Comparison of ENCODE assay signal across 23 cellular contexts in the genomic region with DNA sequence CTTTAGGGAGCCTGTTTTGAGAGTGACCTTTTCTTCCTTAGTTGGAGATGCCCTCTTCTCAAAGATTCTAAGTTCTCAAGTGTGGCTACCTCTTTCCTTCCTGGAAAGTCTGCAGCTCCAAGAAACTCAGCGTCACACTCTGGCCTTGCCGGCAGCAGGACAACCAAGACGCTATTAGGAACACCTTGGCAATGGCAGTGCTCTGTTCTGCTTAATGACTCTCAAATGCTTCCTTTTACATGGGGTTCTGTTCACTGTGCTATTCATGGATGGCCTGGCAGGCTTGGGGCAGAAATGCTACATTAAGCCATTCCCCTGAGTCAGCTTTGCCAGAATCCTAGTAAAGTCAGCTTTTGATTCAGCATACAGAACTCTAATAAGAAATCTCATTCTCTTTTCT. TPM values are rescaled to one million over a fixed set of nuclear protein-coding genes. Genes with fewer than 3 reads are reported as not detected.
DNase-seq lines count a peak whose midpoint lies in the region; ATAC-seq and TF ChIP-seq lines count a peak whose summit lies in the region.
"Had no signal": no experiment of that assay in that cellular context is flagged by ENCODE, and none has a peak within 500 bp of the region (broad histone marks: within the 10 kb centered on the region; RNA-seq: fewer than 3 reads in every experiment).

No MANE protein-coding gene starts in this region.

- H3K27ac ChIP-seq in cardiac muscle cell (peak overlapping the region; percentile 92), left ventricle myocardium inferior (replicated peaks) (no peak overlapping the region), right lobe of liver (no peak overlapping the region)
- H3K27ac ChIP-seq: C4-2B, KMS-11 had no signal

- ATAC-seq in right lobe of liver, result no peak
- no peak for ATAC-seq in GM21447 (IDR thresholded peaks at IDR 0.05; ENCODE audit: unreplicated experiment)
- ATAC-seq in naive thymus-derived CD8-positive, alpha-beta T cell, result no peak
- ATAC-seq: Panc1 had no signal

- H3K4me3 Mint-ChIP-seq in nephron progenitor cell, result no peak overlapping the region
- no peak overlapping the region for H3K4me3 Mint-ChIP-seq in naive thymus-derived CD8-positive, alpha-beta T cell

- POLR2A ChIA-PET in naive thymus-derived CD8-positive, alpha-beta T cell (lab: Charles Lee), result no interaction called here

- peaks cover 65% of the 10 kb centered on the region for H3K36me3 ChIP-seq in cardiac muscle cell
- H3K36me3 ChIP-seq in left ventricle myocardium inferior, result peaks cover 95% of the 10 kb centered on the region
- H3K36me3 ChIP-seq in right lobe of liver, result peaks cover 0 to 28% (median 6%) of the 10 kb centered on the region in 4 donors

- intact Hi-C loops in left ventricle myocardium inferior (cut with micrococcal nuclease), result no loop called here
- intact Hi-C loops in right lobe of liver (cut with DNase I), result no loop called here

- TF ChIP-seq CTCF in cardiac muscle cell (IDR thresholded peaks at IDR 0.05; ENCODE audit: low read depth, low read length) (no peak), left ventricle myocardium inferior (IDR thresholded peaks at IDR 0.05; ENCODE audit: borderline replicate concordance) (no peak), nephron progenitor cell (IDR thresholded peaks at IDR 0.05) (no peak), right lobe of liver (IDR thresholded peaks at IDR 0.05) (no peak)

- H3K9me3 ChIP-seq in cardiac muscle cell (ENCODE audit: low read depth) (no peaks in the 10 kb centered on the region), left ventricle myocardium inferior (replicated peaks) (no peaks in the 10 kb centered on the region), right lobe of liver (no peaks in the 10 kb centered on the region)

- H3K27me3 ChIP-seq in cardiac muscle cell, result no peaks in the 10 kb centered on the region
- H3K27me3 ChIP-seq in left ventricle myocardium inferior (ENCODE audit: low read depth), result no peaks in the 10 kb centered on the region
- no peaks in the 10 kb centered on the region for H3K27me3 ChIP-seq in right lobe of liver

- 83% methylated on average over 1 of the region's 3 CpGs for WGBS in right lobe of liver (ENCODE audit: insufficient coverage, low coverage, low lambda C conversion rate, missing lambda C conversion rate)

- peak overlapping the region; percentile 26 for H3K27ac Mint-ChIP-seq in nephron progenitor cell
- no peak overlapping the region for H3K27ac Mint-ChIP-seq in naive thymus-derived CD8-positive, alpha-beta T cell

- TF ChIP-seq POLR2A in right lobe of liver (IDR thresholded peaks at IDR 0.05), result no peak

- DNase-seq in cardiac muscle cell (ENCODE audit: low read depth in 1 of 2, low spot score in 1 of 2) (no peak), left ventricle myocardium inferior (no peak), hypothalamus (lab: John Stamatoyannopoulos, UW) (peak in 26 of 51 donors; percentile 5 to 68 (median 38)), nephron progenitor cell (no peak), right lobe of liver (no peak), SKM-1 treated with dmso at 0.1 percent for 144 hours (lab: John Stamatoyannopoulos, UW; ENCODE audit: unreplicated experiment) (no peak)
- DNase-seq in naive thymus-derived CD8-positive, alpha-beta T cell, result no peak
- DNase-seq: AML-193; EL; GF-D8; IMR-90; NCI-H1092 treated with DMSO at 0.1 percent for 48 hours; NCI-H1436 treated with DMSO at 0.1 percent for 48 hours; NCI-H1930; NCI-H510A; NK-92 treated with Interleukin-12 subunit alpha and Interleukin-12 subunit beta, amount 100 ng/mL, for 24 hours; SIG-M5 had no signal

- H3K9me3 Mint-ChIP-seq in nephron progenitor cell, result no peaks in the 10 kb centered on the region
- no peaks in the 10 kb centered on the region for H3K9me3 Mint-ChIP-seq in naive thymus-derived CD8-positive, alpha-beta T cell

- no peaks in the 10 kb centered on the region for H3K4me1 Mint-ChIP-seq in nephron progenitor cell
- peaks cover 0 to 2% (median under 1%) of the 10 kb centered on the region in 4 donors for H3K4me1 Mint-ChIP-seq in naive thymus-derived CD8-positive, alpha-beta T cell

- peaks cover 3% of the 10 kb centered on the region for H3K27me3 Mint-ChIP-seq in nephron progenitor cell (ENCODE audit: low read depth, poor library complexity)
- H3K27me3 Mint-ChIP-seq in naive thymus-derived CD8-positive, alpha-beta T cell, result no peaks in the 10 kb centered on the region

- H3K36me3 Mint-ChIP-seq in nephron progenitor cell (ENCODE audit: low read depth), result peaks cover 69% of the 10 kb centered on the region
- peaks cover 0 to 92% (median 27%) of the 10 kb centered on the region in 3 donors for H3K36me3 Mint-ChIP-seq in naive thymus-derived CD8-positive, alpha-beta T cell

- H3K4me1 ChIP-seq in cardiac muscle cell (ENCODE audit: low read depth), result peaks cover 24% of the 10 kb centered on the region
- peaks cover 22% of the 10 kb centered on the region for H3K4me1 ChIP-seq in left ventricle myocardium inferior
- no peaks in the 10 kb centered on the region for H3K4me1 ChIP-seq in right lobe of liver

- H3K4me3 ChIP-seq in cardiac muscle cell (no peak overlapping the region), left ventricle myocardium inferior (no peak overlapping the region), right lobe of liver (no peak overlapping the region)

RNA-seq across cellular contexts. Expression of gene LARGE2, which starts 25.9 kb away (rescaled TPM):
- total RNA-seq in cardiac muscle cell, result 4.9 and 5.8 TPM in 2 replicates
- polyA plus RNA-seq in cardiac muscle cell, result 4.5 and 9.2 TPM in 2 replicates
- not detected for total RNA-seq in left ventricle myocardium inferior
- total RNA-seq in right lobe of liver, result 1 to 10 TPM in 5 of 6 experiments, under 1 TPM in 1; 0.43 to 3.5 (median 2.4) TPM
- total RNA-seq in naive thymus-derived CD8-positive, alpha-beta T cell, result 1 to 10 TPM; 4.1 to 5.6 TPM
- polyA plus RNA-seq in naive thymus-derived CD8-positive, alpha-beta T cell, result 1 to 10 TPM in 2 of 3 donors, under 1 TPM in 1; 0.71 to 2.0 (median 1.7) TPM
- total RNA-seq: A172, IMR-90 had no signal
- polyA plus RNA-seq: AG04450 had no signal

RNA-seq across cellular contexts. Expression of gene PEX16, which starts 30.7 kb away (rescaled TPM):
- total RNA-seq in cardiac muscle cell (39.9 and 43.0 TPM in 2 replicates), left ventricle myocardium inferior (10.9 TPM), right lobe of liver (10 to 100 TPM; 17.9 to 36.7 (median 32.4) TPM)
- 29.0 and 38.9 TPM in 2 replicates for polyA plus RNA-seq in cardiac muscle cell
- total RNA-seq in naive thymus-derived CD8-positive, alpha-beta T cell, result 10 to 100 TPM; 66.8 to 74.1 TPM
- polyA plus RNA-seq in naive thymus-derived CD8-positive, alpha-beta T cell, result 10 to 100 TPM; 46.1 to 54.1 (median 53.2) TPM

RNA-seq across cellular contexts. Expression of gene FREY1, which starts 41.3 kb away (rescaled TPM):
- total RNA-seq in cardiac muscle cell (2.1 and 2.7 TPM in 2 replicates), left ventricle myocardium inferior (not detected), right lobe of liver (under 1 TPM in 3 of 6 experiments, not detected in 3; 0.40 to 0.90 (median 0.42) TPM)
- polyA plus RNA-seq in cardiac muscle cell, result 0.42 TPM in 1 of 2 replicates, not detected in the other
- 1 to 10 TPM; 3.1 to 3.4 TPM for total RNA-seq in naive thymus-derived CD8-positive, alpha-beta T cell
- not detected for polyA plus RNA-seq in naive thymus-derived CD8-positive, alpha-beta T cell
- total RNA-seq: IMR-90 had no signal
- polyA plus RNA-seq: AG04450 had no signal

Comparison
In these comparisons a context has a peak if more than half of its experiments do, and no peak if none do; other contexts are left out.
1. DNase-seq: peak in hypothalamus (26 of 51); none in cardiac muscle cell (0 of 2), left ventricle myocardium inferior (single experiment), nephron progenitor cell (single experiment), right lobe of liver (0 of 3), SKM-1 treated with dmso at 0.1 percent for 144 hours (single experiment) and naive thymus-derived CD8-positive, alpha-beta T cell (0 of 10).